In the genomic region with DNA sequence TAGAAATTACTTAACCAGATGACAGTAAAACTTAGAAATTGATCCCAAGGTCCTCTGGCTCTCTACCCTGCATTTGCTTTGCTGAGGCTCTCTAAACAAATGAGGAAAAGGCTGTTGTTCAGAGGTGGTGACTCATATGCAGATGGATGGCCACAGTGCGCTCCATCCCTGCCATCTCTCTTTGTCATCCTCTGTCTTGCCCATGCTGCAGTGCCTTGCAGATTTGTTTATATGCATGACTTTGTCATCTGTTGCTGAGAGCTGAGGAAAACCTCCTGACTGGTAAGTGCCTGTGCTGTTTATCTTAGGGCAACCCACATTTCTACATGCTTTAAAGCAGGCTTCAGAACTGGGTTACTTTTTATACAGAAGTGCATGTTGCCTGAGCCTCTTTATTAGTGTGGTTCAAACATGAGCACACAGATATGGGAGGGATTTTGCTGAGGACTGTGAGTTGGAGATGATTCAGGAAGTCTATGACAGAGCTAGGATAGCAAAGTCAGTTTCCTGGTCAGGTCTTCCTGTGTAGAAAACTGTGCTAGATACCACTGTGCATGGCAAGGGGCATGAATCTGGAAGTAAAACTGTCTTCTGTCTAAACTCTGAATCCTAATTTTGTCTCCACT, we compare ENCODE assay signal across 8 cellular contexts. TPM values are rescaled to one million over a fixed set of nuclear protein-coding genes. Genes with fewer than 3 reads are reported as not detected.
DNase-seq lines count a peak whose midpoint lies in the region; ATAC-seq and TF ChIP-seq lines count a peak whose summit lies in the region.

No MANE protein-coding gene starts in this region.

- H3K36me3 ChIP-seq in DND-41 (ENCODE audit: insufficient read depth, low read length), result no peaks in the 10 kb centered on the region

- H3K27ac Mint-ChIP-seq in T-helper 17 cell, result no peak overlapping the region

- no peak overlapping the region for H2AFZ ChIP-seq in DND-41 (ENCODE audit: low read depth, low read length)

- no peak overlapping the region for H3K4me2 ChIP-seq in DND-41 (ENCODE audit: insufficient read depth, low read length)

- intact Hi-C loops in posterior cingulate gyrus (cut with DNase I), result no loop called here

- no peak overlapping the region for H3K4me3 Mint-ChIP-seq in T-helper 17 cell

- H3K27ac ChIP-seq in DND-41 (ENCODE audit: low read length), result no peak overlapping the region

- no peaks in the 10 kb centered on the region for H4K20me1 ChIP-seq in DND-41 (ENCODE audit: insufficient read depth, low read length)

- TF ChIP-seq CTCF in DND-41 (IDR thresholded peaks at IDR 0.05; ENCODE audit: borderline replicate concordance, extremely low read depth, low read length, poor library complexity, severe bottlenecking) (no peak), foreskin fibroblast (IDR thresholded peaks at IDR 0.05; ENCODE audit: low read depth, low read length) (no peak)

- H3K4me3 ChIP-seq in DND-41 (ENCODE audit: low read depth in 1 of 2, low read length in 2 of 2) (no peak overlapping the region), foreskin fibroblast (ENCODE audit: low read depth in 1 of 2, low read length in 2 of 2) (no peak overlapping the region)

- H3K4me1 ChIP-seq in DND-41 (ENCODE audit: insufficient read depth, low read length), result peaks cover 10% of the 10 kb centered on the region

- ATAC-seq in DND-41 (ENCODE audit: insufficient read depth, low read depth) (0 out of 3 replicates have a peak, but pooled peaks have one; percentile 40), T-helper 17 cell (no peak), GM18519 (IDR thresholded peaks at IDR 0.05; ENCODE audit: low FRiP score, unreplicated experiment) (no peak)

- peaks cover 11% of the 10 kb centered on the region for H3K4me1 Mint-ChIP-seq in T-helper 17 cell

- H3K27me3 Mint-ChIP-seq in T-helper 17 cell, result peaks cover 35% of the 10 kb centered on the region

- DNase-seq in DND-41, result no peak
- DNase-seq in RPMI7951 (ENCODE audit: low read depth), result peak; percentile 92
- DNase-seq in foreskin fibroblast, result peak; percentile 94 to 95
- peak in 8 of 10 donors; percentile 58 to 96 (median 62) for DNase-seq in posterior cingulate gyrus
- DNase-seq in stimulated activated CD4-positive, alpha-beta T cell treated with anti-CD3 and anti-CD28 coated beads, Interleukin-4, amount 100 ng/mL, for 24 hours, result no peak
- no peak for DNase-seq in T-helper 17 cell
- no peak for DNase-seq in NCI-H187 treated with DMSO at 0.1 percent for 48 hours (lab: John Stamatoyannopoulos, UW)

- H3K9me3 ChIP-seq in DND-41 (ENCODE audit: insufficient read depth, low read length, severe bottlenecking) (peaks cover 10% of the 10 kb centered on the region), T-helper 17 cell (ENCODE audit: control insufficient read depth, low read length, poor library complexity, severe bottlenecking) (peaks cover 3% of the 10 kb centered on the region)

- no peak overlapping the region for H3K9ac ChIP-seq in DND-41 (ENCODE audit: low read depth, low read length)

- no peaks in the 10 kb centered on the region; the same call in 1 of the 2 replicates for H3K79me2 ChIP-seq in DND-41 (ENCODE audit: insufficient read depth, low read length)

- peaks cover 4% of the 10 kb centered on the region for H3K36me3 Mint-ChIP-seq in T-helper 17 cell (ENCODE audit: low read depth)

- no peaks in the 10 kb centered on the region for H3K27me3 ChIP-seq in DND-41 (ENCODE audit: insufficient read depth, low read length, poor library complexity)

RNA-seq across cellular contexts. Expression of gene JAM3, which starts 57.4 kb away (rescaled TPM):
- total RNA-seq in RPMI7951 (2014; rRNA removed; shearing (Covaris generic)), result 49.1 and 51.9 TPM in 2 replicates
- total RNA-seq in T-helper 17 cell, result 10 to 100 TPM; 12.5 to 37.4 TPM

Comparison
In these comparisons a context has a peak if more than half of its experiments do, and no peak if none do; other contexts are left out.
1. DNase-seq: peak in RPMI7951 (single experiment), foreskin fibroblast (2 of 2) and posterior cingulate gyrus (8 of 10); none in DND-41 (single experiment), stimulated activated CD4-positive, alpha-beta T cell treated with anti-CD3 and anti-CD28 coated beads, Interleukin-4, amount 100 ng/mL, for 24 hours (single experiment), T-helper 17 cell (0 of 3) and NCI-H187 treated with DMSO at 0.1 percent for 48 hours (single experiment).